Comparison of ENCODE assay signal across 9 cellular contexts in the genomic region with DNA sequence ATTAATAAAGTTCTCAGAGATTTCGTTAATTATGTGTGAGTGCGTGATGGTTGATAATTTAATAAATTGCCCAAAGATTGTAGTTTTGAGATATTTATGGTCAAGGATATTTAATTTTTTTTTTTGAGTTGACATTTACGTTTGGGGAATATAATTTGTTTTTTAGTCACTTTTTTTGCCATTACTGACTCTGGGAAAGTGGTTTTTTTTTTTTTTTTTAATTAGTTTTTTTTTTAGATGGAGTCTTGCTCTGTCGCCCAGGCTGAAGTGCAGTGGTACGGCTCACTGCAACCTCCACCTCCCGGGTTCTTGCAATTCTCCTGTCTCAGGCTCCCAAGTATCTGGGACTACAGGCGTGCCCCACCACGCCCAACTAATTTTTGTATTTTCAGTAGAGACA. TPM values are rescaled to one million over a fixed set of nuclear protein-coding genes. Genes with fewer than 3 reads are reported as not detected.
DNase-seq lines count a peak whose midpoint lies in the region; ATAC-seq, FAIRE-seq and TF ChIP-seq lines count a peak whose summit lies in the region.
"Had no signal": no experiment of that assay in that cellular context is flagged by ENCODE, and none has a peak within 500 bp of the region (broad histone marks: within the 10 kb centered on the region; RNA-seq: fewer than 3 reads in every experiment).

No MANE protein-coding gene starts in this region.

- no peak overlapping the region for H3K4ac ChIP-seq in H1 (replicated peaks; ENCODE audit: insufficient read length, low read depth, low read length)

- H3K36me3 Mint-ChIP-seq in osteocyte (ENCODE audit: unreplicated experiment), result peaks cover 17% of the 10 kb centered on the region

- FAIRE-seq in H1 (lab: Jason Lieb, UNC), result no peak

- no peak for DNase-seq in GM23248
- no peak for DNase-seq in PC-9
- no peak for DNase-seq in H1 (ENCODE audit: low read depth in 1 of 2, low spot score in 2 of 2)
- DNase-seq in osteocyte (ENCODE audit: extremely low spot score, unreplicated experiment), result no peak
- no peak for DNase-seq in NK-92 treated with Interleukin-12 subunit alpha and Interleukin-12 subunit beta, amount 100 ng/mL, for 24 hours (lab: John Stamatoyannopoulos, UW)
- DNase-seq in NCI-H524 (lab: John Stamatoyannopoulos, UW), result no peak
- DNase-seq: NCI-H2227 treated with DMSO at 0.1 percent for 48 hours had no signal

- TF ChIP-seq EP300 in H1 (IDR thresholded peaks at IDR 0.05; ENCODE audit: borderline replicate concordance in 1 of 2, low read depth in 2 of 2, low read length in 2 of 2), result no peak

- H3F3A ChIP-seq in GM23248 (ENCODE audit: insufficient read depth), result peaks cover 4% of the 10 kb centered on the region
- 0 out of 2 replicates have a peak, but pooled peaks cover 6% of the 10 kb centered on the region for H3F3A ChIP-seq in PC-9 (ENCODE audit: insufficient read depth, low read depth)

- peaks cover 2% of the 10 kb centered on the region; the same call in 1 of the 2 replicates for H3K23me2 ChIP-seq in H1 (ENCODE audit: low read depth, low read length)

- POLR2A ChIA-PET in PC-9 (lab: Charles Lee; ENCODE audit: unreplicated experiment), result no interaction called here
- POLR2A ChIA-PET in H1 (lab: Charles Lee; ENCODE audit: partially characterized antibody), result no interaction called here

- CTCF ChIA-PET in PC-9 (lab: Charles Lee), result no interaction called here
- CTCF ChIA-PET in H1 (lab: Charles Lee; ENCODE audit: partially characterized antibody), result interaction anchor here (1.4 kb wide), 1 partner anchor 18 kb away, joined by 4 read pairs; no protein-coding TSS in a partner anchor

- no peak overlapping the region for H3K14ac ChIP-seq in H1 (ENCODE audit: insufficient read length)

- TF ChIP-seq CTCF in PC-9 (conservative IDR thresholded peaks at IDR 0.05), result no peak
- TF ChIP-seq CTCF in H1 (IDR thresholded peaks at IDR 0.05; ENCODE audit: control extremely low read depth in 1 of 3, insufficient read depth in 1 of 3, low read depth in 1 of 3, low read length in 3 of 3), result no peak
- TF ChIP-seq CTCF in osteocyte (IDR thresholded peaks at IDR 0.05), result no peak

- peaks cover 6% of the 10 kb centered on the region for H3K27me3 Mint-ChIP-seq in osteocyte (ENCODE audit: unreplicated experiment)

- H2BK20ac ChIP-seq in H1 (ENCODE audit: low read length), result no peak overlapping the region

- H2BK5ac ChIP-seq in H1 (ENCODE audit: low read depth, low read length), result no peak overlapping the region

- H3K56ac ChIP-seq in H1 (replicated peaks; ENCODE audit: insufficient read length, low read depth, low read length), result no peak overlapping the region

- WGBS in GM23248 (ENCODE audit: low coverage in 1 of 2, low lambda C conversion rate in 2 of 2, missing lambda C conversion rate in 2 of 2), 2 experiments, result 74 to 79% methylated on average over 8 of the region's 8 CpGs
- WGBS in H1 (ENCODE audit: extremely low coverage in 1 of 2, insufficient coverage in 1 of 2, insufficient read length in 1 of 2, insufficient replicate concordance in 2 of 2, low coverage in 1 of 2, low lambda C conversion rate in 2 of 2, missing lambda C conversion rate in 1 of 2), 2 experiments, result 87 to 100% methylated on average over 1 to 8 of the region's 8 CpGs

- H3K9ac ChIP-seq in GM23248, result peak overlapping the region; percentile 97; the same call in 1 of the 2 replicates
- no peak overlapping the region for H3K9ac ChIP-seq in H1 (replicated peaks in 1 of 4; ENCODE audit: extremely low read depth in 1 of 4, low read depth in 3 of 4, low read length in 3 of 4)

- H2BK12ac ChIP-seq in H1 (ENCODE audit: low read depth, low read length), result no peak overlapping the region

- H3K23ac ChIP-seq in H1 (ENCODE audit: insufficient read length), result no peak overlapping the region

- H3K4me3 ChIP-seq in GM23248, result peak overlapping the region; percentile 100
- H3K4me3 ChIP-seq in PC-9, result peak overlapping the region; percentile 71; the same call in 1 of the 2 replicates
- peak overlapping the region in 3 of 4 experiments; percentile 93 to 98 (median 98); a peak in 4 of 8 replicates for H3K4me3 ChIP-seq in H1 (ENCODE audit: extremely low read depth in 1 of 4, insufficient read depth in 2 of 4, low read depth in 3 of 4, low read length in 4 of 4)

- intact Hi-C loops in PC-9 (cut with micrococcal nuclease; ENCODE audit: unreplicated experiment), result no loop called here

- H4K20me1 ChIP-seq in GM23248 (ENCODE audit: insufficient read depth) (no peaks in the 10 kb centered on the region), PC-9 (ENCODE audit: insufficient read depth) (peaks cover 12% of the 10 kb centered on the region), H1 (replicated peaks in 1 of 2; ENCODE audit: control insufficient read depth in 1 of 2, insufficient read depth in 2 of 2, low read length in 2 of 2) (no peaks in the 10 kb centered on the region)

- H2BK15ac ChIP-seq in H1 (ENCODE audit: low read length), result no peak overlapping the region

- no TSS peak for BruUV-seq in PC-9 (replicated peaks; lab: Mats Ljungman, UMichigan)

- H3K79me1 ChIP-seq in H1 (ENCODE audit: low read depth, low read length), result no peaks in the 10 kb centered on the region

- no peak overlapping the region for H3K18ac ChIP-seq in H1 (ENCODE audit: extremely low read depth, low read length)

- peak overlapping the region; percentile 97 for H3K4me2 ChIP-seq in GM23248 (ENCODE audit: unreplicated experiment)
- H3K4me2 ChIP-seq in PC-9, result peak overlapping the region; percentile 98
- H3K4me2 ChIP-seq in H1 (ENCODE audit: insufficient read depth in 1 of 2, low read depth in 2 of 2, low read length in 2 of 2), result peak overlapping the region; percentile 75 to 77; a peak in 3 of 4 replicates

- H3K9me3 Mint-ChIP-seq in osteocyte (ENCODE audit: unreplicated experiment), result no peaks in the 10 kb centered on the region

- in situ Hi-C loops in GM23248 (cut with MboI), result loop anchor here (10.0 kb wide), 1 partner anchor 58 kb away; no protein-coding TSS in a partner anchor

- H3K27me3 ChIP-seq in GM23248 (replicated peaks; ENCODE audit: insufficient read depth), result no peaks in the 10 kb centered on the region
- no peaks in the 10 kb centered on the region for H3K27me3 ChIP-seq in PC-9 (ENCODE audit: insufficient read depth, low read depth)
- no peaks in the 10 kb centered on the region for H3K27me3 ChIP-seq in H1 (replicated peaks in 1 of 4; ENCODE audit: control insufficient read depth in 3 of 4, extremely low read depth in 1 of 4, insufficient read depth in 3 of 4, low read length in 3 of 4)

- peak overlapping the region; percentile 97 for H3K27ac Mint-ChIP-seq in osteocyte (ENCODE audit: unreplicated experiment)

- H4K91ac ChIP-seq in H1 (replicated peaks; ENCODE audit: insufficient read length, low read length), result no peak overlapping the region

- no peak overlapping the region for H4K8ac ChIP-seq in H1 (ENCODE audit: extremely low read depth, insufficient read depth, low read length)

- H3K4me1 Mint-ChIP-seq in osteocyte (ENCODE audit: unreplicated experiment), result peaks cover 21% of the 10 kb centered on the region

- no peak for TF ChIP-seq RAD21 in H1 (IDR thresholded peaks at IDR 0.05 in 1 of 2, conservative IDR thresholded peaks at IDR 0.05 in 1 of 2; ENCODE audit: low read depth in 2 of 2, low read length in 2 of 2)

- H4K5ac ChIP-seq in H1 (ENCODE audit: insufficient read length, low read depth, low read length), result no peak overlapping the region

- no peak overlapping the region for H2BK120ac ChIP-seq in H1 (replicated peaks; ENCODE audit: low read depth, low read length)

- H3K9me2 ChIP-seq in GM23248 (ENCODE audit: insufficient read depth) (no peaks in the 10 kb centered on the region), PC-9 (ENCODE audit: insufficient read depth) (no peaks in the 10 kb centered on the region)

- no peak for ATAC-seq in GM18498 (IDR thresholded peaks at IDR 0.05; ENCODE audit: unreplicated experiment)
- no peak for ATAC-seq in HG02970 (IDR thresholded peaks at IDR 0.05; ENCODE audit: low FRiP score, unreplicated experiment)

- no peak overlapping the region for H3K27ac ChIP-seq in GM23248
- no peak overlapping the region for H3K27ac ChIP-seq in PC-9
- no peak overlapping the region for H3K27ac ChIP-seq in H1 (ENCODE audit: low read depth, low read length)

- no peaks in the 10 kb centered on the region for H3K9me3 ChIP-seq in GM23248 (ENCODE audit: low read depth)
- H3K9me3 ChIP-seq in PC-9 (ENCODE audit: insufficient read depth, low read depth), result no peaks in the 10 kb centered on the region
- H3K9me3 ChIP-seq in H1 (ENCODE audit: insufficient read depth in 2 of 2, low read depth in 1 of 2, low read length in 1 of 2), result no peaks in the 10 kb centered on the region

- H3K79me2 ChIP-seq in GM23248 (ENCODE audit: insufficient read depth) (peaks cover 64% of the 10 kb centered on the region), PC-9 (ENCODE audit: low read depth) (peaks cover 39% of the 10 kb centered on the region), H1 (ENCODE audit: control insufficient read depth in 1 of 2, insufficient read depth in 2 of 2, low read length in 2 of 2) (peaks cover 6 to 35% of the 10 kb centered on the region in 2 experiments; a peak in 3 of 4 replicates)

- H3K36me3 ChIP-seq in GM23248 (ENCODE audit: low read depth) (peaks cover 31% of the 10 kb centered on the region), PC-9 (ENCODE audit: low read depth) (peaks cover 21% of the 10 kb centered on the region), H1 (ENCODE audit: control insufficient read depth in 2 of 4, insufficient read depth in 4 of 4, low read length in 3 of 4) (peaks cover 7 to 35% (median 20%) of the 10 kb centered on the region in 4 experiments; a peak in 6 of 8 replicates)

- H2AK5ac ChIP-seq in H1 (ENCODE audit: low read depth, low read length), result no peak overlapping the region

- TF ChIP-seq POLR2A in H1 (IDR thresholded peaks at IDR 0.05; ENCODE audit: control extremely low read depth in 1 of 2, low read depth in 2 of 2, low read length in 2 of 2), result no peak

- H3K4me1 ChIP-seq in GM23248 (ENCODE audit: insufficient read depth) (peaks cover 14% of the 10 kb centered on the region; the same call in 1 of the 2 replicates), PC-9 (replicated peaks; ENCODE audit: insufficient read depth) (peaks cover 15% of the 10 kb centered on the region), H1 (replicated peaks in 1 of 4; ENCODE audit: control insufficient read depth in 3 of 4, insufficient read depth in 4 of 4, low read length in 3 of 4) (no peaks in the 10 kb centered on the region; a peak in 1 of 7 replicates)

- H3K4me3 Mint-ChIP-seq in osteocyte (ENCODE audit: unreplicated experiment), result peak overlapping the region; percentile 99

- H2AFZ ChIP-seq in GM23248 (no peak overlapping the region), PC-9 (no peak overlapping the region), H1 (ENCODE audit: low read length) (no peak overlapping the region)

RNA-seq across cellular contexts. Expression of gene BDP1, which starts 1.7 kb away (rescaled TPM):
- total RNA-seq in GM23248 (2014; rRNA removed; shearing (Covaris generic)), result 14.5 and 18.0 TPM in 2 replicates
- polyA plus RNA-seq in GM23248 (2016; fragmentation: Nextera tagmentation; extraction: Ambion mirVana) (11.1 and 14.3 TPM in 2 replicates), H1 (2011; rRNA removed) (3.6 and 4.7 TPM in 2 replicates)
- total RNA-seq in PC-9 (2021) (12.0 and 20.0 TPM in 2 replicates), osteocyte (23.6 and 23.7 TPM in 2 replicates)
- 28.9 and 32.1 TPM in 2 replicates for total RNA-seq in H1 (2021; fragmentation: NEBNext Ultra II Directional; extraction: Animal tissue kit (Norgen Biotek cat#: 25700))
- 6.1 TPM for polyA plus RNA-seq in H1 (2011; cell fraction: cytosol; rRNA removed)
- 11.0 TPM for polyA plus RNA-seq in H1 (2011; cell fraction: nucleus; rRNA removed)
- polyA plus RNA-seq in H1 (2012, experiment 1 of 2), result 4.8 to 12.8 TPM (median 6.7 TPM) in 4 replicates
- 0.64 TPM for polyA plus RNA-seq in H1 (2012, experiment 2 of 2)
- polyA plus RNA-seq in H1 (2013, experiment 1 of 2), result 18.4 TPM
- polyA plus RNA-seq in H1 (2013, experiment 2 of 2), result 16.2 TPM
- 17.6 and 27.9 TPM in 2 replicates for polyA minus RNA-seq in H1 (2011; rRNA and poly(A)+ RNA removed)
- 12.3 TPM for polyA minus RNA-seq in H1 (2011; cell fraction: cytosol; rRNA and poly(A)+ RNA removed)
- polyA minus RNA-seq in H1 (2011; cell fraction: nucleus; rRNA and poly(A)+ RNA removed), result 56.7 TPM
